8 cellular contexts compared by ENCODE assay signal in genomic region chr1:144523661-144524407, GRCh38.
DNase-seq lines count a peak whose midpoint lies in the region; ATAC-seq, FAIRE-seq and TF ChIP-seq lines count a peak whose summit lies in the region.
"Not testable (repeated sequence)": the region's sequence is repeated elsewhere in the genome, so short reads cannot be mapped to it uniquely, and the experiment has no call there.

No MANE protein-coding gene starts in this region.

- H3K4me3 ChIP-seq in GM12864 (ENCODE audit: low read depth, low read length): peak overlapping the region; percentile 37; the same call in 1 of the 2 replicates

- peak; percentile 79 to 92 (median 81) for ATAC-seq in natural killer cell

- H3K36me3 Mint-ChIP-seq in natural killer cell: not testable (repeated sequence)

- TF ChIP-seq POLR2A in H54 (IDR thresholded peaks at IDR 0.05; ENCODE audit: low read depth, low read length): peak; percentile 89

- not testable (repeated sequence) for TF ChIP-seq EP300 in Ishikawa (IDR thresholded peaks at IDR 0.05; ENCODE audit: borderline replicate concordance)

- not testable (repeated sequence) for FAIRE-seq in H54 (lab: Jason Lieb, UNC)

- not testable (repeated sequence) for H3K27me3 Mint-ChIP-seq in natural killer cell (ENCODE audit: low read depth in 2 of 2)

- peak; percentile 54 for DNase-seq in GM12864 (ENCODE audit: low read depth)
- DNase-seq in H54 (ENCODE audit: insufficient read length, low spot score): peak; percentile 1
- DNase-seq in T-helper 9 cell: peak; percentile 55
- peak; percentile 51 for DNase-seq in amniotic epithelial cell (ENCODE audit: low read depth)
- DNase-seq in germinal center (ENCODE audit: low spot score): peak; percentile 6
- DNase-seq in natural killer cell: peak; percentile 36
- peak; percentile 31 to 37 for DNase-seq in stimulated activated CD8-positive, alpha-beta memory T cell treated with anti-CD3 and anti-CD28 coated beads, Interleukin-7, amount 100 ng/mL, for 4 hours (ENCODE audit: low read depth in 2 of 2)

- intact Hi-C loops in natural killer cell (cut with micrococcal nuclease): not testable (repeated sequence)

- TF ChIP-seq RAD21 in Ishikawa (IDR thresholded peaks at IDR 0.05; ENCODE audit: low read depth): not testable (repeated sequence)

- peak overlapping the region; percentile 80 for H3K4me3 Mint-ChIP-seq in natural killer cell

- not testable (repeated sequence) for H3K4me1 Mint-ChIP-seq in natural killer cell

- not testable (repeated sequence) for TF ChIP-seq CTCF in GM12864 (IDR thresholded peaks at IDR 0.05; ENCODE audit: low read depth, low read length, missing control alignments); natural killer cell (IDR thresholded peaks at IDR 0.05)

- H3K9me3 Mint-ChIP-seq in natural killer cell: not testable (repeated sequence)

- H3K27ac Mint-ChIP-seq in natural killer cell: peak overlapping the region; percentile 88 to 90

TF ChIP-seq in Ishikawa, 13 proteins besides CTCF, POLR2A, EP300 and RAD21:
- TF ChIP-seq TEAD4 (IDR thresholded peaks at IDR 0.05) (peak; percentile 64), TCF12 (IDR thresholded peaks at IDR 0.05; ENCODE audit: low read depth) (0 out of 2 replicates have a peak, but pooled peaks have one; percentile 21), CEBPB (IDR thresholded peaks at IDR 0.05) (peak; percentile 52)

Comparison
In these comparisons a context has a peak if more than half of its experiments do, and no peak if none do; other contexts are left out.
1. Peak in every context shown above with its lines: DNase-seq, ATAC-seq and H3K4me3 ChIP-seq.
2. DNase-seq: peak in every context shown above with its lines; median percentile 55 in T-helper 9 cell; 54 in GM12864; 51 in amniotic epithelial cell; 36 in natural killer cell; 34 in stimulated activated CD8-positive, alpha-beta memory T cell treated with anti-CD3 and anti-CD28 coated beads, Interleukin-7, amount 100 ng/mL, for 4 hours; 6 in germinal center; 1 in H54.